ENCODE assay signal across 8 cellular contexts in the genomic region with DNA sequence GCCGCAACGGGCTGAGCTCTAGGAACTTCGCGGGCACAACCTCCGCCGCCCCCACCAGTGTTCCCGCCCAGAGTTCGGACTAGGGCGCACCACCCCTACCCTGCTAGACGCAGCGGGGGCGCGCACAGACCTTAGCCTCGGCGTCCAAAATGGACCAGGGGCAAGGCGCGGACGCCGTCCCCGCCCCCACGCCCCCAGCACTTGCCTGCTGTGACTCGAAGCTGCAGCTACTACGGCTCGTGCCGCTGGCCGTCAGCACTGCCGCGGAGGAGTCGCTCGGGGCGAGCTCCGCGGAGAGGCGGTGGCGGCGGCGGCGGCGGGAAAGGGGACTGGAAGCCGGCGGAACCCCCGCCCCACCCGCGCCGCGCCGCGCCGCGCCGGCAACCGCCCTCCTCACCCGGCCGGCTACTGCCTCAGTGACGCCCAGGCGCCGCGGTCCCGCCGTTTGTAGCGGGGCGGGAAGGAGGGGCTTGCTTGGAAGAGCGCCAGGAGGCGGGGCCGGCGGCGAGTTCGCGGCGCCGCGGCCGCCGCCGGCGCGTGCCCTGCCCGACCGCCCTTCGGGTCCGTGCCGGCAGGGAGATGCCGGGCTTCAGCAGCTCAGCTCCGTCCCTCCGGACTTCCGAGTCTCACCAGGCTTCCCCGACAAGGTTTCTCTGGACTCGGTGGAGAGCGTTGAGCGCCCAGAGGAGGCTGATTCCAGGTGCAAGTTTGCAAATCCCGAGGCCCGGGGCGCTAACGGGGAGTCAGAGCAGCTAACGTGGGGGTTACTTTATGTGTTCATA. TPM values are rescaled to one million over a fixed set of nuclear protein-coding genes. Genes with fewer than 3 reads are reported as not detected.
DNase-seq lines count a peak whose midpoint lies in the region; ATAC-seq and TF ChIP-seq lines count a peak whose summit lies in the region.

No MANE protein-coding gene starts in this region.

- H3K4me1 ChIP-seq in left ventricle myocardium inferior = peaks cover 46% of the 10 kb centered on the region
- peaks cover 0 to 38% (median 33%) of the 10 kb centered on the region in 4 donors for H3K4me1 ChIP-seq in sigmoid colon

- ATAC-seq in HG03097 (IDR thresholded peaks at IDR 0.05; ENCODE audit: low FRiP score, unreplicated experiment) = no peak

- TF ChIP-seq EP300 in sigmoid colon (IDR thresholded peaks at IDR 0.05) = no peak

- TF ChIP-seq POLR2A in sigmoid colon (IDR thresholded peaks at IDR 0.05) = no peak

- H3K4me3 ChIP-seq in left ventricle myocardium inferior (peak overlapping the region; percentile 65), sigmoid colon (peak overlapping the region in 3 of 4 donors; percentile 32 to 47 (median 45)), foreskin fibroblast (ENCODE audit: low read depth in 1 of 2, low read length in 2 of 2) (no peak overlapping the region)

- DNase-seq in HEK293T (ENCODE audit: extremely low spot score) (peak; percentile 72), RWPE1 (ENCODE audit: low spot score) (peak; percentile 58), left ventricle myocardium inferior (no peak), sigmoid colon (no peak), NCI-H2029 (lab: John Stamatoyannopoulos, UW) (no peak), DMS114 treated with DMSO at 0.1 percent for 48 hours (lab: John Stamatoyannopoulos, UW; ENCODE audit: unreplicated experiment) (no peak), foreskin fibroblast (no peak)

- intact Hi-C loops in left ventricle myocardium inferior (cut with micrococcal nuclease) (no loop called here), sigmoid colon (cut with DNase I) (no loop called here)

- H3K27ac ChIP-seq in RWPE1 = peak overlapping the region; percentile 84
- no peak overlapping the region for H3K27ac ChIP-seq in left ventricle myocardium inferior (replicated peaks)
- H3K27ac ChIP-seq in sigmoid colon = no peak overlapping the region

- WGBS in sigmoid colon, 2 donors = 3% methylated on average over 95 of the region's 95 CpGs

- CTCF ChIA-PET in HEK293T (lab: Yijun Ruan, JAX) (interaction anchor here (0.6 kb wide), 1 partner anchor 49 kb away, joined by 3 read pairs; no protein-coding TSS in a partner anchor), RWPE1 (lab: Yijun Ruan, JAX) (interaction anchor here (0.5 to 0.6 kb wide), 3 partner anchors 39 to 332 kb away, joined by 3 to 4 read pairs (median 4); no protein-coding TSS in a partner anchor)

- POLR2A ChIA-PET in HEK293T (lab: Yijun Ruan, JAX) (interaction anchor here (0.9 kb wide), 1 partner anchor 24 kb away, joined by 3 read pairs; no protein-coding TSS in a partner anchor), RWPE1 (lab: Yijun Ruan, JAX; ENCODE audit: low non-redundant PET) (no interaction called here)

- no peak for TF ChIP-seq CTCF in RWPE1 (conservative IDR thresholded peaks at IDR 0.05; ENCODE audit: low read depth)
- no peak for TF ChIP-seq CTCF in left ventricle myocardium inferior (IDR thresholded peaks at IDR 0.05; ENCODE audit: borderline replicate concordance)
- no peak for TF ChIP-seq CTCF in sigmoid colon (IDR thresholded peaks at IDR 0.05)
- no peak for TF ChIP-seq CTCF in foreskin fibroblast (IDR thresholded peaks at IDR 0.05; ENCODE audit: low read depth, low read length)

- H3K27me3 ChIP-seq in left ventricle myocardium inferior (ENCODE audit: low read depth) = peaks cover 100% of the 10 kb centered on the region
- H3K27me3 ChIP-seq in sigmoid colon = peaks cover 30 to 98% (median 69%) of the 10 kb centered on the region in 3 donors

- no peaks in the 10 kb centered on the region for H3K36me3 ChIP-seq in left ventricle myocardium inferior
- no peaks in the 10 kb centered on the region for H3K36me3 ChIP-seq in sigmoid colon

- no peaks in the 10 kb centered on the region for H3K9me3 ChIP-seq in left ventricle myocardium inferior (replicated peaks)
- H3K9me3 ChIP-seq in sigmoid colon = no peaks in the 10 kb centered on the region

TF ChIP-seq in HEK293T, 16 proteins besides CTCF, POLR2A, EP300 and RAD21:
- TF ChIP-seq NFRKB (IDR thresholded peaks at IDR 0.05) (no peak), L3MBTL2 (conservative IDR thresholded peaks at IDR 0.05) (peak; percentile 90), CTBP1 (IDR thresholded peaks at IDR 0.05; ENCODE audit: borderline replicate concordance) (no peak), HDGF (IDR thresholded peaks at IDR 0.05; ENCODE audit: borderline replicate concordance) (no peak), ELF4 (IDR thresholded peaks at IDR 0.05) (no peak), LEF1 (IDR thresholded peaks at IDR 0.05; ENCODE audit: borderline replicate concordance) (0 out of 2 replicates have a peak, but pooled peaks have one; percentile 53), ZNF384 (IDR thresholded peaks at IDR 0.05) (no peak)
TF ChIP-seq in HEK293T: peak in this region for 2.

RNA-seq across cellular contexts. Expression of a gene that starts 4.4 kb away (rescaled TPM):
- total RNA-seq in left ventricle myocardium inferior (0.08 TPM), sigmoid colon (under 1 TPM in 2 of 4 donors, not detected in 2; 0.16 to 0.36 TPM)
- polyA plus RNA-seq in sigmoid colon = under 1 TPM in 1 of 3 donors, not detected in 2; 0.22 TPM

Comparison
In these comparisons a context has a peak if more than half of its experiments do, and no peak if none do; other contexts are left out.
1. DNase-seq: peak in HEK293T (single experiment) and RWPE1 (single experiment); none in left ventricle myocardium inferior (single experiment), sigmoid colon (single experiment), NCI-H2029 (single experiment), DMS114 treated with DMSO at 0.1 percent for 48 hours (single experiment) and foreskin fibroblast (0 of 2).
2. H3K4me3 ChIP-seq: peak in left ventricle myocardium inferior (single experiment) and sigmoid colon (3 of 4); none in foreskin fibroblast (0 of 2).